Comparison of ENCODE assay signal across 16 cellular contexts in genomic region chr22:45552017-45552411, GRCh38. TPM values are rescaled to one million over a fixed set of nuclear protein-coding genes. Genes with fewer than 3 reads are reported as not detected.
DNase-seq lines count a peak whose midpoint lies in the region; ATAC-seq, FAIRE-seq and TF ChIP-seq lines count a peak whose summit lies in the region.
"Had no signal": no experiment of that assay in that cellular context is flagged by ENCODE, and none has a peak within 500 bp of the region (broad histone marks: within the 10 kb centered on the region; RNA-seq: fewer than 3 reads in every experiment).

No MANE protein-coding gene starts in this region.

- in situ Hi-C loops in HepG2 (cut with HindIII; ENCODE audit: extremely low pct_ligation_motif_present, low pct_unique_long_range_greater_than_20kb), result loop anchor here (5.0 kb wide), 2 partner anchors 110 to 285 kb away; no protein-coding TSS in a partner anchor
- in situ Hi-C loops in gastrocnemius medialis (cut with MboI; ENCODE audit: low sequenced_read_pairs in 4 of 4), result loop anchor here (5.0 to 10.0 kb wide), 4 partner anchors 107 to 287 kb away; no protein-coding TSS in a partner anchor

- no peaks in the 10 kb centered on the region for H3K9me2 ChIP-seq in hepatocyte (replicated peaks; ENCODE audit: insufficient read depth)

- TF ChIP-seq EP300 in HepG2 (IDR thresholded peaks at IDR 0.05; ENCODE audit: low read depth in 2 of 2, low read length in 2 of 2) (no peak), HepG2 (CRISPR knock-in tag; IDR thresholded peaks at IDR 0.05; ENCODE audit: borderline replicate concordance) (no peak)

- peaks cover 31% of the 10 kb centered on the region for H3K4me1 ChIP-seq in HepG2 (ENCODE audit: insufficient read depth, low read length)
- H3K4me1 ChIP-seq in right lobe of liver, result no peaks in the 10 kb centered on the region
- H3K4me1 ChIP-seq in hepatocyte (ENCODE audit: insufficient read depth), result peaks cover 40% of the 10 kb centered on the region
- peaks cover 0 to 19% of the 10 kb centered on the region in 2 donors for H3K4me1 ChIP-seq in gastrocnemius medialis

- H3K4me3 ChIP-seq in HepG2 (replicated peaks in 1 of 3; ENCODE audit: insufficient read depth in 1 of 3, low read depth in 2 of 3, low read length in 3 of 3) (no peak overlapping the region), right lobe of liver (no peak overlapping the region), hepatocyte (no peak overlapping the region), gastrocnemius medialis (no peak overlapping the region)
- H3K4me3 ChIP-seq: body of pancreas had no signal

- CTCF ChIA-PET in HepG2 (lab: Yijun Ruan, JAX; ENCODE audit: low intra/inter-chr PET ratio, low total read pairs), result no interaction called here

- H3K27me3 ChIP-seq in HepG2 (ENCODE audit: control insufficient read depth in 1 of 2, insufficient read depth in 2 of 2, low read length in 2 of 2) (no peaks in the 10 kb centered on the region), right lobe of liver (no peaks in the 10 kb centered on the region), hepatocyte (no peaks in the 10 kb centered on the region), gastrocnemius medialis (no peaks in the 10 kb centered on the region)
- H3K27me3 ChIP-seq: body of pancreas had no signal

- no peaks in the 10 kb centered on the region for H3K9me3 ChIP-seq in HepG2 (ENCODE audit: low read length)
- H3K9me3 ChIP-seq in right lobe of liver, result no peaks in the 10 kb centered on the region
- H3K9me3 ChIP-seq in hepatocyte (ENCODE audit: low read depth), result no peaks in the 10 kb centered on the region
- no peaks in the 10 kb centered on the region for H3K9me3 ChIP-seq in gastrocnemius medialis
- H3K9me3 ChIP-seq: body of pancreas had no signal

- intact Hi-C loops in HepG2 (cut with micrococcal nuclease; ENCODE audit: unreplicated experiment) (loop anchor here (10.0 kb wide), 2 partner anchors 47 to 287 kb away; partner anchors contain the start of gene FBLN1), right lobe of liver (cut with DNase I) (loop anchor here (5.0 to 10.0 kb wide), 4 partner anchors 105 to 287 kb away; no protein-coding TSS in a partner anchor), gastrocnemius medialis (cut with DNase I; ENCODE audit: low total_unique reads) (loop anchor here (5.0 kb wide), 1 partner anchor 40 kb away; no protein-coding TSS in a partner anchor)

- no peak overlapping the region for H3K9ac ChIP-seq in HepG2 (ENCODE audit: insufficient read depth, low read depth, low read length)

- H2AFZ ChIP-seq in HepG2 (ENCODE audit: low read length), result no peak overlapping the region
- H2AFZ ChIP-seq in hepatocyte, result no peak overlapping the region

- peaks cover 17 to 21% of the 10 kb centered on the region in 2 experiments; a peak in 3 of 5 replicates for H3K36me3 ChIP-seq in HepG2 (replicated peaks in 1 of 2; ENCODE audit: control insufficient read depth in 1 of 2, insufficient read depth in 2 of 2, low read length in 2 of 2)
- no peaks in the 10 kb centered on the region for H3K36me3 ChIP-seq in right lobe of liver
- H3K36me3 ChIP-seq in hepatocyte (replicated peaks; ENCODE audit: insufficient read depth, low read depth), result no peaks in the 10 kb centered on the region
- H3K36me3 ChIP-seq in gastrocnemius medialis, result no peaks in the 10 kb centered on the region

- H3K27ac ChIP-seq in HepG2 (ENCODE audit: extremely low read length, insufficient read depth, low read length) (no peak overlapping the region), right lobe of liver (no peak overlapping the region), hepatocyte (peak overlapping the region; percentile 87), gastrocnemius medialis (peak overlapping the region; percentile 53 to 68 (median 60))

- no TSS peak for BruUV-seq in HepG2 (replicated peaks; lab: Mats Ljungman, UMichigan)

- H3K79me2 ChIP-seq in HepG2 (ENCODE audit: insufficient read depth, low read length), result no peaks in the 10 kb centered on the region
- H3K79me2 ChIP-seq in hepatocyte, result no peaks in the 10 kb centered on the region

- H3K4me2 ChIP-seq in HepG2 (ENCODE audit: low read depth, low read length), result no peak overlapping the region
- H3K4me2 ChIP-seq in hepatocyte, result no peak overlapping the region

- TF ChIP-seq RAD21 in HepG2 (CRISPR knock-in tag; IDR thresholded peaks at IDR 0.05), result no peak

- FAIRE-seq in HepG2 (lab: Jason Lieb, UNC), result no peak
- FAIRE-seq: endometrium, HTR-8/SVneo had no signal

- POLR2A ChIA-PET in HepG2 (lab: Yijun Ruan, JAX), result no interaction called here

- no peak for TF ChIP-seq POLR2A in HepG2 (IDR thresholded peaks at IDR 0.05; ENCODE audit: insufficient read depth in 1 of 2, low read depth in 2 of 2, low read length in 2 of 2)
- no peak for TF ChIP-seq POLR2A in right lobe of liver (IDR thresholded peaks at IDR 0.05)
- TF ChIP-seq POLR2A in gastrocnemius medialis (IDR thresholded peaks at IDR 0.05), result no peak

- H4K20me1 ChIP-seq in HepG2 (ENCODE audit: insufficient read depth, low read length) (no peaks in the 10 kb centered on the region), hepatocyte (ENCODE audit: insufficient read depth, poor library complexity, severe bottlenecking) (no peaks in the 10 kb centered on the region)

- DNase-seq in HepG2 (ENCODE audit: low spot score) (no peak), right lobe of liver (no peak), hepatocyte (ENCODE audit: low spot score) (no peak), gastrocnemius medialis (no peak), NCI-H1048 (lab: John Stamatoyannopoulos, UW) (no peak), GM10266 (ENCODE audit: extremely low spot score) (no peak), GM03348 (ENCODE audit: low spot score) (no peak), NCI-H748 (lab: John Stamatoyannopoulos, UW; ENCODE audit: unreplicated experiment) (no peak)
- DNase-seq: Calu3; NCI-H1092; stimulated activated naive CD4-positive, alpha-beta T cell; T-helper 17 cell had no signal

- no peak for ATAC-seq in HepG2
- no peak for ATAC-seq in right lobe of liver
- no peak for ATAC-seq in gastrocnemius medialis

- no peak for TF ChIP-seq CTCF in HepG2 (CRISPR knock-in tag; IDR thresholded peaks at IDR 0.05)
- TF ChIP-seq CTCF in right lobe of liver (IDR thresholded peaks at IDR 0.05), result no peak
- no peak for TF ChIP-seq CTCF in hepatocyte (IDR thresholded peaks at IDR 0.05; ENCODE audit: poor library complexity)
- TF ChIP-seq CTCF in gastrocnemius medialis (IDR thresholded peaks at IDR 0.05 in 4 of 5, conservative IDR thresholded peaks at IDR 0.05 in 1 of 5), result no peak
- TF ChIP-seq CTCF in GM10266 (IDR thresholded peaks at IDR 0.05; ENCODE audit: control insufficient read depth, insufficient read depth, low read depth, missing control alignments), result no peak

- 90% methylated on average over 7 of the region's 12 CpGs for WGBS in HepG2 (ENCODE audit: low lambda C conversion rate)
- no CpG with 5 or more reads among the region's 12 CpGs for WGBS in right lobe of liver (ENCODE audit: insufficient coverage, low coverage, low lambda C conversion rate, missing lambda C conversion rate)
- WGBS in hepatocyte (ENCODE audit: low lambda C conversion rate, missing lambda C conversion rate), result 81% methylated on average over 12 of the region's 12 CpGs

TF ChIP-seq in HepG2, 621 proteins besides CTCF, POLR2A, EP300 and RAD21:
- TF ChIP-seq FOXC1 (CRISPR knock-in tag; IDR thresholded peaks at IDR 0.05; ENCODE audit: borderline replicate concordance) (no peak), ZKSCAN1 (IDR thresholded peaks at IDR 0.05; ENCODE audit: low read length) (0 out of 2 replicates have a peak, but pooled peaks have one; percentile 49), ZMAT3 (CRISPR knock-in tag; conservative IDR thresholded peaks at IDR 0.05) (no peak), SALL1 (CRISPR knock-in tag; IDR thresholded peaks at IDR 0.05) (peak; percentile 7; the same call in 1 of the 2 replicates)

RNA-seq across cellular contexts. Expression of gene FBLN1, which starts 49.3 kb away (rescaled TPM):
- total RNA-seq in HepG2 (2016; rRNA removed; fragmentation: Illumina TruSeq; extraction: Trizol) (21.6 and 37.3 TPM in 2 replicates), right lobe of liver (1 to 10 TPM; 1.6 to 6.6 (median 3.4) TPM), hepatocyte (185 and 201 TPM in 2 replicates), gastrocnemius medialis (10 to 100 TPM; 12.5 to 37.1 (median 19.2) TPM)
- total RNA-seq in HepG2 (2016; cell fraction: cytosol; rRNA removed; fragmentation: Illumina TruSeq; extraction: Trizol; ENCODE audit: low read depth), result 8.8 and 10.2 TPM in 2 replicates
- total RNA-seq in HepG2 (2016; cell fraction: insoluble cytoplasmic fraction; rRNA removed; fragmentation: Illumina TruSeq; extraction: Trizol), result 17.3 and 38.6 TPM in 2 replicates
- total RNA-seq in HepG2 (2016; cell fraction: membrane; rRNA removed; fragmentation: Illumina TruSeq; extraction: Trizol), result 18.8 and 20.1 TPM in 2 replicates
- total RNA-seq in HepG2 (2016; cell fraction: nucleus; rRNA removed; fragmentation: Illumina TruSeq; extraction: Trizol), result 59.3 and 79.5 TPM in 2 replicates
- polyA plus RNA-seq in HepG2 (2011; rRNA removed) (103 and 108 TPM in 2 replicates), hepatocyte (669 and 709 TPM in 2 replicates)
- polyA plus RNA-seq in HepG2 (2011; cell fraction: cytosol; rRNA removed), result 113 and 152 TPM in 2 replicates
- polyA plus RNA-seq in HepG2 (2011; cell fraction: nucleus; rRNA removed), result 98.0 and 115 TPM in 2 replicates
- 98.1 and 136 TPM in 2 replicates for polyA plus RNA-seq in HepG2 (2012)
- 21.8 and 25.0 TPM in 2 replicates for polyA plus RNA-seq in HepG2 (2016; cell fraction: cytosol; fragmentation: Illumina TruSeq; extraction: Trizol; ENCODE audit: low read depth)
- 38.9 and 51.0 TPM in 2 replicates for polyA plus RNA-seq in HepG2 (2016; cell fraction: insoluble cytoplasmic fraction; fragmentation: Illumina TruSeq; extraction: Trizol; ENCODE audit: low read depth)
- 28.4 and 31.5 TPM in 2 replicates for polyA plus RNA-seq in HepG2 (2016; cell fraction: membrane; fragmentation: Illumina TruSeq; extraction: Trizol; ENCODE audit: low read depth)
- 173 and 175 TPM in 2 replicates for polyA plus RNA-seq in HepG2 (2016; cell fraction: nucleus; fragmentation: Illumina TruSeq; extraction: Trizol; ENCODE audit: insufficient read depth, low read depth)
- polyA minus RNA-seq in HepG2 (2011; rRNA and poly(A)+ RNA removed; ENCODE audit: low replicate concordance), result 21.3 and 128 TPM in 2 replicates
- 68.7 and 81.8 TPM in 2 replicates for polyA minus RNA-seq in HepG2 (2011; cell fraction: cytosol; rRNA and poly(A)+ RNA removed)
- 30.7 and 34.8 TPM in 2 replicates for polyA minus RNA-seq in HepG2 (2011; cell fraction: nucleus; rRNA and poly(A)+ RNA removed)
- total RNA-seq: activated T-helper 1 cell treated with anti-CD3 and anti-CD28 coated beads, Interleukin-12 subunit alpha, Interleukin-12 subunit beta, Interleukin-2, Interleukin-4 antibody, amounts not matched to agents 30 ng/mL and 10 ng/mL and 1 ng/mL, durations not matched to agents 14 hours and 24 hours and 36 hours had no signal

Comparison
In these comparisons a context has a peak if more than half of its experiments do, and no peak if none do; other contexts are left out.
1. H3K27ac ChIP-seq: peak in hepatocyte (single experiment) and gastrocnemius medialis (4 of 4); none in HepG2 (single experiment) and right lobe of liver (0 of 3).